Comparison of ENCODE assay signal across 8 cellular contexts in genomic region chr10:67788028-67788886, GRCh38. TPM values are rescaled to one million over a fixed set of nuclear protein-coding genes. Genes with fewer than 3 reads are reported as not detected.
DNase-seq lines count a peak whose midpoint lies in the region; ATAC-seq and TF ChIP-seq lines count a peak whose summit lies in the region.

No MANE protein-coding gene starts in this region.

- peaks cover 39% of the 10 kb centered on the region for H3K4me1 ChIP-seq in Karpas-422 (ENCODE audit: low read length)
- peaks cover 0 to 4% of the 10 kb centered on the region in 2 donors for H3K4me1 ChIP-seq in naive thymus-derived CD4-positive, alpha-beta T cell (ENCODE audit: control insufficient read depth in 2 of 2, insufficient read depth in 2 of 2, low read length in 2 of 2)

- DNase-seq in EH (ENCODE audit: low read depth), result peak; percentile 13
- peak; percentile 95 for DNase-seq in Karpas-422
- DNase-seq in activated CD4-positive, CD25-positive, alpha-beta regulatory T cell treated with anti-CD3 and anti-CD28 coated beads, Interleukin-2, amount 50 U/mL, for 16 hours (ENCODE audit: low read depth, low spot score), result peak; percentile 31
- peak; percentile 41 for DNase-seq in cerebellar cortex (ENCODE audit: low spot score)
- DNase-seq in naive thymus-derived CD4-positive, alpha-beta T cell, result peak; percentile 23 to 74 (median 52)
- DNase-seq in type B pancreatic cell (ENCODE audit: extremely low spot score, unreplicated experiment), result no peak
- no peak for DNase-seq in DMS79 treated with DMSO at 0.1 percent for 48 hours (lab: John Stamatoyannopoulos, UW)

- CTCF ChIA-PET in naive thymus-derived CD4-positive, alpha-beta T cell (lab: Charles Lee), result interaction anchor here (0.5 to 3.1 kb wide), 18 partner anchors 8 to 560 kb away, joined by 3 to 17 read pairs (median 3); partner anchors contain the start of gene SIRT1

- H3K27me3 ChIP-seq in Karpas-422 (ENCODE audit: low read length), result no peaks in the 10 kb centered on the region
- H3K27me3 ChIP-seq in naive thymus-derived CD4-positive, alpha-beta T cell (ENCODE audit: control insufficient read depth in 2 of 2, insufficient read depth in 2 of 2, low read length in 2 of 2), result no peaks in the 10 kb centered on the region

- peak overlapping the region; percentile 57; the same call in 1 of the 2 replicates for H3K4me3 ChIP-seq in Karpas-422 (ENCODE audit: low read length)
- H3K4me3 ChIP-seq in naive thymus-derived CD4-positive, alpha-beta T cell (ENCODE audit: low read length), result no peak overlapping the region

- H3K4me3 Mint-ChIP-seq in naive thymus-derived CD4-positive, alpha-beta T cell, result peak overlapping the region in 5 of 10 donors; percentile 2 to 71 (median 59)
- peak overlapping the region; percentile 46 for H3K4me3 Mint-ChIP-seq in type B pancreatic cell

- peak; percentile 83 for ATAC-seq in GM21723 (IDR thresholded peaks at IDR 0.05; ENCODE audit: unreplicated experiment)
- peak; percentile 84 for ATAC-seq in naive thymus-derived CD4-positive, alpha-beta T cell

- POLR2A ChIA-PET in naive thymus-derived CD4-positive, alpha-beta T cell (lab: Charles Lee), result no interaction called here

- H3K79me2 ChIP-seq in Karpas-422 (ENCODE audit: low read length), result no peaks in the 10 kb centered on the region

- no peaks in the 10 kb centered on the region for H3K9me2 ChIP-seq in Karpas-422 (replicated peaks; ENCODE audit: insufficient read depth, low read length)

- H3K36me3 ChIP-seq in Karpas-422 (ENCODE audit: insufficient read depth, low read length), result no peaks in the 10 kb centered on the region
- H3K36me3 ChIP-seq in naive thymus-derived CD4-positive, alpha-beta T cell (ENCODE audit: control insufficient read depth in 2 of 3, insufficient read depth in 3 of 3, low read length in 3 of 3), result no peaks in the 10 kb centered on the region

- TF ChIP-seq CTCF in type B pancreatic cell (conservative IDR thresholded peaks at IDR 0.05), result peak; percentile 70

- peak overlapping the region; percentile 67 for H3K4me2 ChIP-seq in Karpas-422 (ENCODE audit: low read depth, low read length, poor library complexity, severe bottlenecking)

- H3K36me3 Mint-ChIP-seq in naive thymus-derived CD4-positive, alpha-beta T cell, result peaks cover 0 to 2% (median 0%) of the 10 kb centered on the region in 5 donors
- H3K36me3 Mint-ChIP-seq in type B pancreatic cell, result no peaks in the 10 kb centered on the region

- H2AFZ ChIP-seq in Karpas-422 (ENCODE audit: low read length), result peak overlapping the region; percentile 91

- no peak overlapping the region for H3K27ac ChIP-seq in Karpas-422 (ENCODE audit: low read length)
- H3K27ac ChIP-seq in naive thymus-derived CD4-positive, alpha-beta T cell (ENCODE audit: low read depth, low read length), result no peak overlapping the region

- intact Hi-C loops in naive thymus-derived CD4-positive, alpha-beta T cell (cut with micrococcal nuclease), result loop anchor here (1.0 to 10.0 kb wide), 9 partner anchors 50 to 543 kb away; partner anchors contain the start of genes DNAJC12 (in 1 of the 2) and SIRT1 (in 1 of the 2)

- H3K9ac ChIP-seq in Karpas-422 (ENCODE audit: low read length), result peak overlapping the region; percentile 56

- peaks cover 11 to 54% (median 15%) of the 10 kb centered on the region in 7 donors for H3K4me1 Mint-ChIP-seq in naive thymus-derived CD4-positive, alpha-beta T cell
- peaks cover 2% of the 10 kb centered on the region for H3K4me1 Mint-ChIP-seq in type B pancreatic cell (ENCODE audit: unreplicated experiment)

- H4K20me1 ChIP-seq in Karpas-422 (ENCODE audit: insufficient read depth, low read depth, low read length), result no peaks in the 10 kb centered on the region

- H3K27ac Mint-ChIP-seq in naive thymus-derived CD4-positive, alpha-beta T cell, result peak overlapping the region in 3 of 9 donors; percentile 15 to 79 (median 35)
- no peak overlapping the region for H3K27ac Mint-ChIP-seq in type B pancreatic cell

- H3K9me3 Mint-ChIP-seq in naive thymus-derived CD4-positive, alpha-beta T cell, result no peaks in the 10 kb centered on the region
- H3K9me3 Mint-ChIP-seq in type B pancreatic cell, result no peaks in the 10 kb centered on the region

- no peaks in the 10 kb centered on the region for H3K27me3 Mint-ChIP-seq in naive thymus-derived CD4-positive, alpha-beta T cell
- H3K27me3 Mint-ChIP-seq in type B pancreatic cell, result peaks cover 4% of the 10 kb centered on the region

- no peaks in the 10 kb centered on the region for H3K9me3 ChIP-seq in Karpas-422 (ENCODE audit: low read length)
- no peaks in the 10 kb centered on the region for H3K9me3 ChIP-seq in naive thymus-derived CD4-positive, alpha-beta T cell (ENCODE audit: control insufficient read depth in 2 of 3, low read length in 3 of 3)

RNA-seq across cellular contexts. Expression of gene DNAJC12, which starts 49.7 kb away (rescaled TPM):
- total RNA-seq in Karpas-422 (2014; rRNA removed; shearing (Covaris generic); ENCODE audit: low replicate concordance), result 52.2 and 72.8 TPM in 2 replicates
- 1 to 10 TPM in 1 of 5 experiments, not detected in 4; 7.2 TPM for total RNA-seq in naive thymus-derived CD4-positive, alpha-beta T cell
- polyA plus RNA-seq in naive thymus-derived CD4-positive, alpha-beta T cell, result under 1 TPM in 1 of 2 donors, not detected in 1; 0.61 TPM
- total RNA-seq in type B pancreatic cell (ENCODE audit: low replicate concordance), result 15.7 and 19.4 TPM in 2 replicates

Comparison
In these comparisons a context has a peak if more than half of its experiments do, and no peak if none do; other contexts are left out.
1. DNase-seq: peak in EH (single experiment), Karpas-422 (single experiment), activated CD4-positive, CD25-positive, alpha-beta regulatory T cell treated with anti-CD3 and anti-CD28 coated beads, Interleukin-2, amount 50 U/mL, for 16 hours (single experiment), cerebellar cortex (single experiment) and naive thymus-derived CD4-positive, alpha-beta T cell (9 of 9); none in type B pancreatic cell (single experiment) and DMS79 treated with DMSO at 0.1 percent for 48 hours (single experiment).